Comparison of ENCODE assay signal across 1 cellular context in the genomic region with DNA sequence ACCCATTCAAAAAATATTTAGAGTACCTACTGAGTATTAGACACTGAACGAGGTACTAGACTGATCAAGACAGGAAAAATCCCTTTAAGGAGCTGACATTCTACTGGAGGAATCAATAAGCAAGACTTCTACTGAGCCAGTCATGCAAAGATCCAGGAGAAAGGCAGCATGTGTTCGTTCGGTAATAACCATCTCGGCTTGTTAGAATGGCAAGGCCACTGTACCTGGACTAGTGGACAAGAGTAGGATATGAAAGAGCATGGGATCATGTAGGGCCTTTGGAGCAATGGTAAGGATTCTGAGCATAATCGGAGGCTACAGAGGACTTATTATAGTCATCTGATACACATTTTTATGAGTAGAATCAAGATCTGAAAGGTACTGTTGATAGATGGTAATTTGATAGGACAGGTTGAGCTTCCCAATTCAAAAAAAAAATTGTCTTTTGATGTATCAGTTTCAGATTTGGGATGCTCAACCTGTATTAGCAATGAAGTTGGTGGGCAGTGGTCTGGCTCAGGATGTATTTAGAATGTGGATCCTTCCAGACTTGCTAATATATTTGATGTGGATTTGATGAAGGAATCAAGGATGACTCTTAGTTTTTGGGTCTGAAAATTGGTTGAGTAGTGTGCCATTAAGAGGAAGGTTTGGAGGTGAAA.
TF ChIP-seq lines count a peak whose summit lies in the region.

No MANE protein-coding gene starts in this region.

TF ChIP-seq in K562, 482 proteins besides CTCF, POLR2A, EP300 and RAD21:
- TF ChIP-seq CTBP1 (IDR thresholded peaks at IDR 0.05; ENCODE audit: borderline replicate concordance): peak; percentile 20; the same call in 1 of the 2 replicates
- peak; percentile 31 for TF ChIP-seq PRDM10 (IDR thresholded peaks at IDR 0.05; ENCODE audit: partially characterized antibody)
- 0 out of 2 replicates have a peak, but pooled peaks have one; percentile 41 for TF ChIP-seq ZBTB9 (CRISPR knock-in tag; IDR thresholded peaks at IDR 0.05)
- peak in 1 of 2 experiments; percentile 40; a peak in 1 of 4 replicates for TF ChIP-seq TEAD1 (CRISPR knock-in tag; IDR thresholded peaks at IDR 0.05)
- no peak for TF ChIP-seq NR2C1 (IDR thresholded peaks at IDR 0.05)
- TF ChIP-seq NR2C1 (tag; IDR thresholded peaks at IDR 0.05): no peak
- TF ChIP-seq ZNF75A (CRISPR knock-in tag; IDR thresholded peaks at IDR 0.05): no peak
- TF ChIP-seq HNRNPH1 (optimal IDR thresholded peaks at IDR 0.05; ENCODE audit: low read depth, low read length): no peak
- TF ChIP-seq POLR2B (IDR thresholded peaks at IDR 0.05; ENCODE audit: low read depth, partially characterized antibody): peak; percentile 40
- TF ChIP-seq CREB1 (IDR thresholded peaks at IDR 0.05): 0 out of 2 replicates have a peak, but pooled peaks have one; percentile 4
- no peak for TF ChIP-seq CREB1 (CRISPR knock-in tag; IDR thresholded peaks at IDR 0.05)
- 0 out of 2 replicates have a peak, but pooled peaks have one; percentile 61 for TF ChIP-seq ZNF551 (CRISPR knock-in tag; IDR thresholded peaks at IDR 0.05)
- TF ChIP-seq NR2F6 (CRISPR knock-in tag; IDR thresholded peaks at IDR 0.05): 0 out of 2 replicates have a peak, but pooled peaks have one; percentile 26
- peak in 1 of 2 experiments; percentile 40; a peak in 1 of 4 replicates for TF ChIP-seq HDAC1 (IDR thresholded peaks at IDR 0.05)
- TF ChIP-seq ZNF507 (tag; conservative IDR thresholded peaks at IDR 0.05): no peak
- TF ChIP-seq POLR2AphosphoS2 (IDR thresholded peaks at IDR 0.05; ENCODE audit: low read length): peak; percentile 69; the same call in 1 of the 2 replicates
- no peak for TF ChIP-seq ZNF512 (tag; IDR thresholded peaks at IDR 0.05)
- TF ChIP-seq STAT5A (IDR thresholded peaks at IDR 0.05; ENCODE audit: borderline replicate concordance, low read length): no peak
- no peak for TF ChIP-seq CEBPB (tag; IDR thresholded peaks at IDR 0.05)
